Comparison of ENCODE assay signal across 8 cellular contexts in genomic region chr7:5423272-5423843, GRCh38. TPM values are rescaled to one million over a fixed set of nuclear protein-coding genes. Genes with fewer than 3 reads are reported as not detected.
DNase-seq lines count a peak whose midpoint lies in the region; ATAC-seq and TF ChIP-seq lines count a peak whose summit lies in the region.

TSS of gene TNRC18 (minus strand) at chr7:5423834. CDS start at chr7:5421246, 2,588 bp downstream.

- peak in 1 of 2 donors; percentile 12 for TF ChIP-seq POLR2A in Peyer's patch (IDR thresholded peaks at IDR 0.05)
- TF ChIP-seq POLR2A in suprapubic skin (IDR thresholded peaks at IDR 0.05): peak in 1 of 2 donors; percentile 33

- H3K9me3 ChIP-seq in Peyer's patch: no peaks in the 10 kb centered on the region
- no peaks in the 10 kb centered on the region for H3K9me3 ChIP-seq in lower lobe of right lung
- H3K9me3 ChIP-seq in suprapubic skin: no peaks in the 10 kb centered on the region

- H3K27ac ChIP-seq in Peyer's patch (peak within 1 kb of the TSS; percentile 83 to 98 (median 96)), cingulate gyrus (ENCODE audit: low read depth, low read length) (peak within 1 kb of the TSS; percentile 99), lower lobe of right lung (peak within 1 kb of the TSS; percentile 99), suprapubic skin (peak within 1 kb of the TSS; percentile 98)

- under 1% methylated on average over 40 of the region's 61 CpGs for WGBS in suprapubic skin

- H3K4me3 ChIP-seq in Peyer's patch (peak within 1 kb of the TSS; percentile 64 to 88 (median 70)), lower lobe of right lung (peak within 1 kb of the TSS; percentile 96), suprapubic skin (peak within 1 kb of the TSS; percentile 82)

- DNase-seq in GM13977 (ENCODE audit: low spot score): peak; percentile 63
- DNase-seq in Peyer's patch: peak in 2 of 3 donors; percentile 50 to 74
- DNase-seq in lower lobe of right lung: peak; percentile 62
- no peak for DNase-seq in suprapubic skin (ENCODE audit: low spot score in 2 of 2)
- DNase-seq in NCI-H146 treated with DMSO at 0.1 percent for 48 hours (lab: John Stamatoyannopoulos, UW; ENCODE audit: unreplicated experiment): no peak

- TF ChIP-seq CTCF in GM13977 (IDR thresholded peaks at IDR 0.05; ENCODE audit: extremely low read depth, insufficient read depth, missing control alignments): no peak
- TF ChIP-seq CTCF in Peyer's patch (IDR thresholded peaks at IDR 0.05): no peak
- no peak for TF ChIP-seq CTCF in lower lobe of right lung (IDR thresholded peaks at IDR 0.05)
- no peak for TF ChIP-seq CTCF in suprapubic skin (IDR thresholded peaks at IDR 0.05)

- in situ Hi-C loops in GM13977 (cut with MboI; ENCODE audit: low pct_unique_long_range_greater_than_20kb, low sequenced_read_pairs, unreplicated experiment): no loop called here

- H3K4me1 ChIP-seq in Peyer's patch (peaks cover 0 to 68% (median 13%) of the 10 kb centered on the region in 4 donors), lower lobe of right lung (peaks cover 20% of the 10 kb centered on the region), suprapubic skin (peaks cover 19% of the 10 kb centered on the region)

- intact Hi-C loops in lower lobe of right lung (cut with DNase I): no loop called here

- TF ChIP-seq EP300 in suprapubic skin (IDR thresholded peaks at IDR 0.05): no peak

- no peak for ATAC-seq in lower lobe of right lung
- ATAC-seq in HG02763 (IDR thresholded peaks at IDR 0.05; ENCODE audit: unreplicated experiment): no peak
- no peak for ATAC-seq in HG02623 (IDR thresholded peaks at IDR 0.05; ENCODE audit: unreplicated experiment)

- H3K36me3 ChIP-seq in Peyer's patch (no peaks in the 10 kb centered on the region), lower lobe of right lung (no peaks in the 10 kb centered on the region), suprapubic skin (no peaks in the 10 kb centered on the region)

- H3K27me3 ChIP-seq in Peyer's patch: no peaks in the 10 kb centered on the region
- H3K27me3 ChIP-seq in lower lobe of right lung (ENCODE audit: low read depth): no peaks in the 10 kb centered on the region
- no peaks in the 10 kb centered on the region for H3K27me3 ChIP-seq in suprapubic skin

RNA-seq across cellular contexts. Expression of gene TNRC18, which starts in this region (rescaled TPM):
- total RNA-seq in Peyer's patch (100 to 1,000 TPM; 112 to 325 (median 211) TPM), lower lobe of right lung (104 TPM), suprapubic skin (100 to 1,000 TPM in 2 of 4 donors, 10 to 100 TPM in 2; 81.1 to 160 (median 104) TPM)

Comparison
In these comparisons a context has a peak if more than half of its experiments do, and no peak if none do; other contexts are left out.
1. DNase-seq: peak in GM13977 (single experiment), Peyer's patch (2 of 3) and lower lobe of right lung (single experiment); none in suprapubic skin (0 of 2) and NCI-H146 treated with DMSO at 0.1 percent for 48 hours (single experiment).
2. Peak in every context shown above with its lines, with median percentiles within 50 percentile points of each other: H3K27ac ChIP-seq and H3K4me3 ChIP-seq.